In the genomic region with DNA sequence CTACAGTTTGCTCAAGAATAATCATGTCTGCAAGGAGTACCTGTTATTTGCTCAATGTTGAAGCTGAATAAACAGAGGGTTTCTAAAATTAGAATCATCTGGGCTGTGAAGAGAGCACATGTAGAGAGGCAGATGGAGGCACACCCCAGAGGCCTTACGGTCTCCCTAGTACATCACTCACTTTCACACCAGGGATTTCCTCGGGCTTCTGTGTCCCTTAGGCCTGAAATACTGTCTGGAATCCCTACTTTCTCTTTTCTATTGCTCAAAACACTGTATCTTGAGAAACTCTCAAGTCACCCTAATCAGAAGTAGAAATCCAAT, we compare ENCODE assay signal across 16 cellular contexts.
"Had no signal": no experiment of that assay in that cellular context is flagged by ENCODE, and none has a peak within 500 bp of the region (broad histone marks: within the 10 kb centered on the region; RNA-seq: fewer than 3 reads in every experiment).

No MANE protein-coding gene starts in this region.

- H3K4me3 Mint-ChIP-seq: activated B cell treated with CpG ODN at 0.5 μM for 24 hours; activated CD4-positive, alpha-beta T cell treated with anti-CD3 and anti-CD28 coated beads, Interleukin-2, amount 10 ng/mL, durations not matched to agents 7 days and 5 days; activated T-helper 1 cell treated with anti-CD3 and anti-CD28 coated beads, Interleukin-12 subunit alpha, Interleukin-12 subunit beta, Interleukin-2, Interleukin-4 antibody, amounts not matched to agents 30 ng/mL and 10 ng/mL and 1 ng/mL, durations not matched to agents 14 hours and 24 hours and 36 hours; central memory CD8-positive, alpha-beta T cell; effector memory CD8-positive, alpha-beta T cell; immature natural killer cell had no signal

- DNase-seq: activated B cell treated with CpG ODN at 0.5 μM for 24 hours; activated CD4-positive, alpha-beta T cell treated with anti-CD3 and anti-CD28 coated beads, Interleukin-2, amount 10 ng/mL, durations not matched to agents 7 days and 5 days; activated CD8-positive, alpha-beta memory T cell treated with anti-CD3 and anti-CD28 coated beads, Interleukin-2, amount 50 U/mL, for 48 hours; anterior cingulate cortex; brain microvascular endothelial cell; dermis blood vessel endothelial cell; effector memory CD8-positive, alpha-beta T cell; foreskin keratinocyte; immature natural killer cell; midbrain; stimulated activated naive CD8-positive, alpha-beta T cell treated with anti-CD3 and anti-CD28 coated beads, Interleukin-15, Interleukin-2, amounts not matched to agents 100 U/mL and 50 U/mL, for 24 hours; transverse colon had no signal

- H3K36me3 Mint-ChIP-seq: immature natural killer cell had no signal

- H3K4me1 Mint-ChIP-seq: activated B cell treated with CpG ODN at 0.5 μM for 24 hours; activated CD4-positive, alpha-beta T cell treated with anti-CD3 and anti-CD28 coated beads, Interleukin-2, amount 10 ng/mL, durations not matched to agents 7 days and 5 days; central memory CD8-positive, alpha-beta T cell; immature natural killer cell had no signal

- H3K4me3 ChIP-seq: lung, transverse colon had no signal

- H3K27ac Mint-ChIP-seq: activated B cell treated with CpG ODN at 0.5 μM for 24 hours; activated CD4-positive, alpha-beta T cell treated with anti-CD3 and anti-CD28 coated beads, Interleukin-2, amount 10 ng/mL, durations not matched to agents 7 days and 5 days; activated T-helper 1 cell treated with anti-CD3 and anti-CD28 coated beads, Interleukin-12 subunit alpha, Interleukin-12 subunit beta, Interleukin-2, Interleukin-4 antibody, amounts not matched to agents 30 ng/mL and 10 ng/mL and 1 ng/mL, durations not matched to agents 14 hours and 24 hours and 36 hours; effector memory CD8-positive, alpha-beta T cell; immature natural killer cell had no signal

- ATAC-seq: effector memory CD8-positive, alpha-beta T cell; foreskin keratinocyte; sciatic nerve; stimulated activated naive CD8-positive, alpha-beta T cell treated with anti-CD3 and anti-CD28 coated beads, Interleukin-15, Interleukin-2, amounts not matched to agents 100 U/mL and 50 U/mL, for 24 hours had no signal

- H3K4me1 ChIP-seq: foreskin keratinocyte, transverse colon had no signal

- H3K27me3 Mint-ChIP-seq: activated B cell treated with CpG ODN at 0.5 μM for 24 hours; activated CD4-positive, alpha-beta T cell treated with anti-CD3 and anti-CD28 coated beads, Interleukin-2, amount 10 ng/mL, durations not matched to agents 7 days and 5 days; central memory CD8-positive, alpha-beta T cell; effector memory CD8-positive, alpha-beta T cell had no signal

- H3K9me3 Mint-ChIP-seq: activated CD4-positive, alpha-beta T cell treated with anti-CD3 and anti-CD28 coated beads, Interleukin-2, amount 10 ng/mL, durations not matched to agents 7 days and 5 days; activated T-helper 1 cell treated with anti-CD3 and anti-CD28 coated beads, Interleukin-12 subunit alpha, Interleukin-12 subunit beta, Interleukin-2, Interleukin-4 antibody, amounts not matched to agents 30 ng/mL and 10 ng/mL and 1 ng/mL, durations not matched to agents 14 hours and 24 hours and 36 hours had no signal

- H3K27ac ChIP-seq: brain microvascular endothelial cell, foreskin keratinocyte, transverse colon had no signal

- H3K36me3 ChIP-seq: brain microvascular endothelial cell, transverse colon had no signal

- H3K9me3 ChIP-seq: transverse colon had no signal

- H3K27me3 ChIP-seq: brain microvascular endothelial cell, foreskin keratinocyte, transverse colon had no signal
